Comparison of ENCODE assay signal across 8 cellular contexts in genomic region chr3:12288466-12289129, GRCh38. TPM values are rescaled to one million over a fixed set of nuclear protein-coding genes. Genes with fewer than 3 reads are reported as not detected.
DNase-seq lines count a peak whose midpoint lies in the region; ATAC-seq and TF ChIP-seq lines count a peak whose summit lies in the region.

Gene PPARG, plus strand, starts transcription at chr3:12289070. Its CDS starts 90,642 bp downstream, at chr3:12379712.

- no peaks in the 10 kb centered on the region for H3K9me3 ChIP-seq in adrenal gland (replicated peaks in 1 of 3)
- peaks cover 0 to 5% (median 0%) of the 10 kb centered on the region in 4 donors for H3K9me3 ChIP-seq in sigmoid colon

- no peak for ATAC-seq in HG03457 (IDR thresholded peaks at IDR 0.05; ENCODE audit: unreplicated experiment)

- no peak for DNase-seq in AG10803 (ENCODE audit: low read depth)
- peak; percentile 72 for DNase-seq in H7
- peak in 3 of 7 donors; percentile 19 to 31 (median 20) for DNase-seq in adrenal gland
- DNase-seq in iPS DF 19.7 (ENCODE audit: low read depth, low spot score): peak; percentile 54
- DNase-seq in sigmoid colon: no peak
- no peak for DNase-seq in occipital lobe (lab: John Stamatoyannopoulos, UW)
- DNase-seq in NCI-H82 treated with DMSO at 0.1 percent for 48 hours (lab: John Stamatoyannopoulos, UW; ENCODE audit: unreplicated experiment): no peak

- TF ChIP-seq EP300 in sigmoid colon (IDR thresholded peaks at IDR 0.05): no peak

- intact Hi-C loops in adrenal gland (cut with DNase I): no loop called here
- intact Hi-C loops in sigmoid colon (cut with DNase I): no loop called here

- no peaks in the 10 kb centered on the region for H3K36me3 ChIP-seq in H7 (replicated peaks; ENCODE audit: control insufficient read depth, insufficient read depth, low read length)
- no peaks in the 10 kb centered on the region for H3K36me3 ChIP-seq in adrenal gland (replicated peaks in 1 of 2)
- no peaks in the 10 kb centered on the region for H3K36me3 ChIP-seq in sigmoid colon

- TF ChIP-seq CTCF in AG10803 (conservative IDR thresholded peaks at IDR 0.05; ENCODE audit: low read length) (no peak), adrenal gland (IDR thresholded peaks at IDR 0.05) (no peak), sigmoid colon (IDR thresholded peaks at IDR 0.05) (no peak)

- H3K27me3 ChIP-seq in H7 (ENCODE audit: control insufficient read depth, insufficient read depth, low read length) (peaks cover 54% of the 10 kb centered on the region), adrenal gland (no peaks in the 10 kb centered on the region), sigmoid colon (peaks cover 6 to 46% (median 37%) of the 10 kb centered on the region in 3 donors)

- WGBS in adrenal gland, 4 donors: 2 to 6% (median 4%) methylated on average over 7 to 50 of the region's 50 CpGs
- WGBS in sigmoid colon, 2 donors: 1 to 3% methylated on average over 50 of the region's 50 CpGs

- H3K4me3 ChIP-seq in AG10803 (ENCODE audit: low read length): peak within 1 kb of the TSS; percentile 58
- H3K4me3 ChIP-seq in H7 (ENCODE audit: insufficient read depth, low read depth, low read length): peak within 1 kb of the TSS; percentile 61
- H3K4me3 ChIP-seq in adrenal gland: peak within 1 kb of the TSS in 2 of 4 donors; percentile 40 to 70
- peak within 1 kb of the TSS; percentile 56 to 65 (median 62) for H3K4me3 ChIP-seq in sigmoid colon

- TF ChIP-seq POLR2A in adrenal gland (IDR thresholded peaks at IDR 0.05) (no peak), sigmoid colon (IDR thresholded peaks at IDR 0.05) (peak in 1 of 2 donors; percentile 76)

- no peaks in the 10 kb centered on the region for H3K4me1 ChIP-seq in adrenal gland (replicated peaks in 1 of 2)
- H3K4me1 ChIP-seq in sigmoid colon: peaks cover 0 to 17% (median 14%) of the 10 kb centered on the region in 4 donors

- H3K27ac ChIP-seq in adrenal gland (peak within 1 kb of the TSS in 4 of 5 donors; percentile 54 to 82 (median 58)), sigmoid colon (peak within 1 kb of the TSS; percentile 74 to 78 (median 76))

RNA-seq across cellular contexts. Expression of gene PPARG, which starts in this region (rescaled TPM):
- 0.62 and 1.6 TPM in 2 replicates for total RNA-seq in H7 (2014; rRNA removed; shearing (Covaris generic))
- total RNA-seq in adrenal gland (10 to 100 TPM in 1 of 8 donors, 1 to 10 TPM in 7; 3.1 to 10.6 (median 6.8) TPM), sigmoid colon (10 to 100 TPM in 3 of 4 donors, 1 to 10 TPM in 1; 9.7 to 17.8 (median 10.9) TPM), occipital lobe (0.94 TPM)
- polyA plus RNA-seq in adrenal gland (10 to 100 TPM in 2 of 3 donors, 1 to 10 TPM in 1; 4.1 to 21.9 (median 17.8) TPM), sigmoid colon (100 to 1,000 TPM in 1 of 3 donors, 10 to 100 TPM in 2; 48.3 to 111 (median 96.1) TPM)

Comparison
In these comparisons a context has a peak if more than half of its experiments do, and no peak if none do; other contexts are left out.
1. DNase-seq: peak in H7 (single experiment) and iPS DF 19.7 (single experiment); none in AG10803 (single experiment), sigmoid colon (single experiment), occipital lobe (single experiment) and NCI-H82 treated with DMSO at 0.1 percent for 48 hours (single experiment).